ENCODE assay signal across 28 cellular contexts in genomic region chr14:39875028-39875427, GRCh38.
DNase-seq lines count a peak whose midpoint lies in the region; ATAC-seq and TF ChIP-seq lines count a peak whose summit lies in the region.
"Had no signal": no experiment of that assay in that cellular context is flagged by ENCODE, and none has a peak within 500 bp of the region (broad histone marks: within the 10 kb centered on the region; RNA-seq: fewer than 3 reads in every experiment).

No MANE protein-coding gene starts in this region.

- no peak overlapping the region for H3K4me2 ChIP-seq in OCI-LY7 (ENCODE audit: low read length)
- H3K4me2 ChIP-seq: KMS-11 had no signal

- TF ChIP-seq CTCF in OCI-LY7 (conservative IDR thresholded peaks at IDR 0.05; ENCODE audit: low read length) (no peak), transverse colon (IDR thresholded peaks at IDR 0.05) (no peak), endothelial cell (IDR thresholded peaks at IDR 0.05; ENCODE audit: unreplicated experiment) (no peak)

- BruUV-seq in OCI-LY7 (replicated peaks; lab: Mats Ljungman, UMichigan), result no TSS peak

- no peak overlapping the region for H3K27ac Mint-ChIP-seq in endothelial cell (ENCODE audit: unreplicated experiment)
- H3K27ac Mint-ChIP-seq: B cell; endodermal cell; H9; nephron progenitor cell; stimulated activated naive CD8-positive, alpha-beta T cell treated with anti-CD3 and anti-CD28 coated beads, Interleukin-15, amount 100 ng/mL, for 72 hours had no signal

- H3K9me3 ChIP-seq in OCI-LY7 (ENCODE audit: low read length) (no peaks in the 10 kb centered on the region), transverse colon (no peaks in the 10 kb centered on the region)
- H3K9me3 ChIP-seq: gastroesophageal sphincter, right lobe of liver, tibial nerve had no signal

- WGBS in transverse colon (ENCODE audit: low coverage in 1 of 2), 2 donors, result 86 to 89% methylated on average over 2 of the region's 2 CpGs

- no peaks in the 10 kb centered on the region for H3K27me3 Mint-ChIP-seq in endothelial cell (ENCODE audit: unreplicated experiment)
- H3K27me3 Mint-ChIP-seq: B cell; stimulated activated naive CD8-positive, alpha-beta T cell treated with anti-CD3 and anti-CD28 coated beads, Interleukin-15, amount 100 ng/mL, for 72 hours had no signal

- ATAC-seq in GM18498 (IDR thresholded peaks at IDR 0.05; ENCODE audit: unreplicated experiment) (peak; percentile 42), GM19324 (IDR thresholded peaks at IDR 0.05; ENCODE audit: low FRiP score, unreplicated experiment) (peak; percentile 32), HG02759 (IDR thresholded peaks at IDR 0.05; ENCODE audit: unreplicated experiment) (peak; percentile 32), HG03432 (IDR thresholded peaks at IDR 0.05; ENCODE audit: unreplicated experiment) (peak; percentile 40)
- ATAC-seq: activated CD4-positive, CD25-positive, alpha-beta regulatory T cell treated with anti-CD3 and anti-CD28 coated beads, Interleukin-2, amount 50 U/mL, for 24 hours; activated T-cell treated with anti-CD3 and anti-CD28 coated beads, Interleukin-2, amount 50 U/mL, for 4 hours; gastroesophageal sphincter; left ventricle myocardium superior; right lobe of liver; Right ventricle myocardium inferior; stimulated activated naive CD8-positive, alpha-beta T cell treated with anti-CD3 and anti-CD28 coated beads, Interleukin-15, amount 100 ng/mL, for 72 hours had no signal

- no peaks in the 10 kb centered on the region for H3K79me2 ChIP-seq in OCI-LY7 (ENCODE audit: insufficient read depth, low read depth, low read length)

- CTCF ChIA-PET in OCI-LY7 (lab: Charles Lee; ENCODE audit: unreplicated experiment), result no interaction called here

- no peak for TF ChIP-seq EP300 in transverse colon (IDR thresholded peaks at IDR 0.05; ENCODE audit: low read depth)

- POLR2A ChIA-PET in OCI-LY7 (lab: Charles Lee), result interaction anchor here (0.5 to 1.3 kb wide), 2 partner anchors 31 to 338 kb away, joined by 3 to 4 read pairs; no protein-coding TSS in a partner anchor

- H3K4me1 ChIP-seq in OCI-LY7 (ENCODE audit: insufficient read depth, low read length, poor library complexity, severe bottlenecking) (no peaks in the 10 kb centered on the region), transverse colon (no peaks in the 10 kb centered on the region)
- H3K4me1 ChIP-seq: gastroesophageal sphincter, right lobe of liver had no signal

- no peaks in the 10 kb centered on the region for H4K20me1 ChIP-seq in OCI-LY7 (ENCODE audit: insufficient read depth, low read length)

- H2AFZ ChIP-seq in OCI-LY7 (ENCODE audit: low read length), result no peak overlapping the region

- no peaks in the 10 kb centered on the region for H3K9me3 Mint-ChIP-seq in endothelial cell (ENCODE audit: unreplicated experiment)
- H3K9me3 Mint-ChIP-seq: activated T-cell treated with anti-CD3 and anti-CD28 coated beads, Interleukin-2, amount 50 U/mL, for 4 hours; H9; nephron progenitor cell had no signal

- no peaks in the 10 kb centered on the region for H3K36me3 Mint-ChIP-seq in endothelial cell (ENCODE audit: low read depth, unreplicated experiment)

- intact Hi-C loops in OCI-LY7 (cut with micrococcal nuclease; ENCODE audit: unreplicated experiment), result no loop called here
- intact Hi-C loops in transverse colon (cut with DNase I; ENCODE audit: low total_unique reads), result no loop called here

- H3K36me3 ChIP-seq in OCI-LY7 (ENCODE audit: insufficient read depth, low read length) (no peaks in the 10 kb centered on the region), transverse colon (no peaks in the 10 kb centered on the region)
- H3K36me3 ChIP-seq: gastroesophageal sphincter, right lobe of liver, tibial nerve had no signal

- DNase-seq in OCI-LY7 (ENCODE audit: low spot score) (no peak), transverse colon (no peak), endothelial cell (ENCODE audit: low spot score) (no peak)
- no peak for DNase-seq in activated effector memory CD4-positive, alpha-beta T cell treated with Interleukin-2 at 50 U/mL for 16 hours
- DNase-seq: activated naive CD4-positive, alpha-beta T cell treated with Interleukin-2 at 50 U/mL for 16 hours; activated T-cell treated with anti-CD3 and anti-CD28 coated beads, Interleukin-2, amount 50 U/mL, for 4 hours; amygdala; COR-L47; DND-41; endodermal cell; H9; left ventricle myocardium superior; NCI-H187; NCI-H526; nephron progenitor cell; right lobe of liver; stimulated activated naive CD8-positive, alpha-beta T cell treated with anti-CD3 and anti-CD28 coated beads, Interleukin-15, amount 100 ng/mL, for 72 hours had no signal

- in situ Hi-C loops in transverse colon (cut with MboI; ENCODE audit: low pct_ligation_motif_present in 1 of 4, low pct_unique_long_range_greater_than_20kb in 1 of 4, low sequenced_read_pairs in 3 of 4), result no loop called here

- peaks cover 3% of the 10 kb centered on the region for H3K4me1 Mint-ChIP-seq in endothelial cell (ENCODE audit: unreplicated experiment)
- H3K4me1 Mint-ChIP-seq: B cell; stimulated activated naive CD8-positive, alpha-beta T cell treated with anti-CD3 and anti-CD28 coated beads, Interleukin-15, amount 100 ng/mL, for 72 hours had no signal

- H3K9me2 ChIP-seq in OCI-LY7 (ENCODE audit: insufficient read depth, low read length), result no peaks in the 10 kb centered on the region

- TF ChIP-seq POLR2A in transverse colon (IDR thresholded peaks at IDR 0.05), result no peak

- H3K4me3 ChIP-seq in OCI-LY7 (ENCODE audit: low read depth, low read length, poor library complexity, severe bottlenecking) (no peak overlapping the region), transverse colon (no peak overlapping the region)
- H3K4me3 ChIP-seq: coronary artery, gastroesophageal sphincter, right lobe of liver, tibial nerve had no signal

- H3K27me3 ChIP-seq in transverse colon, result no peaks in the 10 kb centered on the region
- H3K27me3 ChIP-seq: gastroesophageal sphincter, right lobe of liver, tibial nerve had no signal

- no peak overlapping the region for H3K27ac ChIP-seq in OCI-LY7 (ENCODE audit: low read depth, low read length, poor library complexity, severe bottlenecking)
- H3K27ac ChIP-seq in transverse colon, result no peak overlapping the region
- H3K27ac ChIP-seq: coronary artery, gastroesophageal sphincter, KMS-11, right lobe of liver, tibial nerve had no signal

- no peak overlapping the region for H3K4me3 Mint-ChIP-seq in endothelial cell (ENCODE audit: unreplicated experiment)
- H3K4me3 Mint-ChIP-seq: activated T-cell treated with anti-CD3 and anti-CD28 coated beads, Interleukin-2, amount 50 U/mL, for 4 hours; B cell; endodermal cell; H9; nephron progenitor cell; stimulated activated naive CD8-positive, alpha-beta T cell treated with anti-CD3 and anti-CD28 coated beads, Interleukin-15, amount 100 ng/mL, for 72 hours had no signal
